ENCODE assay signal across 10 cellular contexts in genomic region chr7:143002856-143003255, GRCh38. TPM values are rescaled to one million over a fixed set of nuclear protein-coding genes. Genes with fewer than 3 reads are reported as not detected.
A peak's percentile ranks its signal among the peaks of the same experiment; 100 is the strongest.
DNase-seq lines count a peak whose midpoint lies in the region; ATAC-seq and TF ChIP-seq lines count a peak whose summit lies in the region.
"Had no signal": no experiment of that assay in that cellular context is flagged by ENCODE, and none has a peak within 500 bp of the region (broad histone marks: within the 10 kb centered on the region; RNA-seq: fewer than 3 reads in every experiment).

No MANE protein-coding gene starts in this region.

- no peaks in the 10 kb centered on the region for H3K36me3 Mint-ChIP-seq in activated T-cell treated with anti-CD3 and anti-CD28 coated beads, Interleukin-2, amount 50 U/mL, for 24 hours (ENCODE audit: low read depth)
- no peaks in the 10 kb centered on the region for H3K36me3 Mint-ChIP-seq in activated CD8-positive, alpha-beta T cell treated with anti-CD3 and anti-CD28 coated beads for 36 hours (ENCODE audit: low read depth)

- H3K4me1 ChIP-seq in left lung (peaks cover 0 to 9% of the 10 kb centered on the region in 2 donors), suprapubic skin (peaks cover 12% of the 10 kb centered on the region), ascending aorta (no peaks in the 10 kb centered on the region)

- TF ChIP-seq CTCF in activated CD8-positive, alpha-beta T cell treated with anti-CD3 and anti-CD28 coated beads for 36 hours (IDR thresholded peaks at IDR 0.05), result no peak
- TF ChIP-seq CTCF in left lung (IDR thresholded peaks at IDR 0.05), result no peak
- no peak for TF ChIP-seq CTCF in suprapubic skin (IDR thresholded peaks at IDR 0.05)
- TF ChIP-seq CTCF in ascending aorta (IDR thresholded peaks at IDR 0.05), result no peak

- peaks cover 2% of the 10 kb centered on the region for H3K27me3 Mint-ChIP-seq in activated T-cell treated with anti-CD3 and anti-CD28 coated beads, Interleukin-2, amount 50 U/mL, for 24 hours
- H3K27me3 Mint-ChIP-seq in activated CD8-positive, alpha-beta T cell treated with anti-CD3 and anti-CD28 coated beads for 36 hours, result peaks cover 1% of the 10 kb centered on the region

- no peaks in the 10 kb centered on the region for H3K9me3 ChIP-seq in left lung
- H3K9me3 ChIP-seq in suprapubic skin, result no peaks in the 10 kb centered on the region
- H3K9me3 ChIP-seq in ascending aorta, result no peaks in the 10 kb centered on the region

- CTCF ChIA-PET in activated CD8-positive, alpha-beta T cell treated with anti-CD3 and anti-CD28 coated beads for 36 hours (lab: Charles Lee), result interaction anchor here (0.6 to 15.9 kb wide), 47 partner anchors 9 to 1027 kb away, joined by 3 to 380 read pairs (median 5); partner anchors contain the start of genes EPHB6 and TAS2R40

- TF ChIP-seq POLR2A in suprapubic skin (IDR thresholded peaks at IDR 0.05), result no peak

- H3K27ac Mint-ChIP-seq in activated T-cell treated with anti-CD3 and anti-CD28 coated beads, Interleukin-2, amount 50 U/mL, for 24 hours, result no peak overlapping the region
- H3K27ac Mint-ChIP-seq in activated CD8-positive, alpha-beta T cell treated with anti-CD3 and anti-CD28 coated beads for 36 hours, result no peak overlapping the region

- H3K27me3 ChIP-seq in left lung (no peaks in the 10 kb centered on the region), suprapubic skin (no peaks in the 10 kb centered on the region), ascending aorta (no peaks in the 10 kb centered on the region)

- DNase-seq in activated T-cell treated with anti-CD3 and anti-CD28 coated beads, Interleukin-2, amount 50 U/mL, for 24 hours, result no peak
- no peak for DNase-seq in activated T-cell treated with anti-CD3 and anti-CD28 coated beads, Interleukin-2, amount 50 U/mL, for 1 hour
- DNase-seq in activated CD8-positive, alpha-beta T cell treated with anti-CD3 and anti-CD28 coated beads for 36 hours, result no peak
- DNase-seq in left lung, result peak in 1 of 2 donors; percentile 40
- DNase-seq in suprapubic skin (ENCODE audit: low spot score in 2 of 2), result no peak
- DNase-seq in ascending aorta (ENCODE audit: low spot score in 2 of 2), result no peak
- DNase-seq: stimulated activated CD8-positive, alpha-beta memory T cell treated with anti-CD3 and anti-CD28 coated beads, Interleukin-4, amount 100 ng/mL, for 48 hours had no signal

- H3K27ac ChIP-seq in left lung (no peak overlapping the region), suprapubic skin (no peak overlapping the region), ascending aorta (no peak overlapping the region)

- no peaks in the 10 kb centered on the region for H3K9me3 Mint-ChIP-seq in activated T-cell treated with anti-CD3 and anti-CD28 coated beads, Interleukin-2, amount 50 U/mL, for 24 hours
- H3K9me3 Mint-ChIP-seq in activated CD8-positive, alpha-beta T cell treated with anti-CD3 and anti-CD28 coated beads for 36 hours, result no peaks in the 10 kb centered on the region

- POLR2A ChIA-PET in activated CD8-positive, alpha-beta T cell treated with anti-CD3 and anti-CD28 coated beads for 36 hours (lab: Charles Lee), result interaction anchor here (0.9 kb wide), 1 partner anchor 148 kb away, joined by 3 read pairs; the partner anchor contains the start of gene EPHB6

- intact Hi-C loops in activated CD8-positive, alpha-beta T cell treated with anti-CD3 and anti-CD28 coated beads for 36 hours (cut with micrococcal nuclease), result loop anchor here (2.0 kb wide), 1 partner anchor 122 kb away; no protein-coding TSS in a partner anchor
- intact Hi-C loops in left lung (cut with DNase I) (loop anchor here (10.0 kb wide), 2 partner anchors 138 to 212 kb away; no protein-coding TSS in a partner anchor), ascending aorta (cut with DNase I) (no loop called here)

- WGBS in suprapubic skin, result 72% methylated on average over 6 of the region's 6 CpGs

- H3K36me3 ChIP-seq in left lung, result no peaks in the 10 kb centered on the region
- H3K36me3 ChIP-seq in suprapubic skin, result no peaks in the 10 kb centered on the region
- H3K36me3 ChIP-seq in ascending aorta, result no peaks in the 10 kb centered on the region

- peak overlapping the region; percentile 72 for H3K4me3 Mint-ChIP-seq in activated T-cell treated with anti-CD3 and anti-CD28 coated beads, Interleukin-2, amount 50 U/mL, for 24 hours
- peak overlapping the region; percentile 57 for H3K4me3 Mint-ChIP-seq in activated CD8-positive, alpha-beta T cell treated with anti-CD3 and anti-CD28 coated beads for 36 hours

- TF ChIP-seq EP300 in suprapubic skin (IDR thresholded peaks at IDR 0.05), result no peak

- peaks cover 8% of the 10 kb centered on the region for H3K4me1 Mint-ChIP-seq in activated T-cell treated with anti-CD3 and anti-CD28 coated beads, Interleukin-2, amount 50 U/mL, for 24 hours (ENCODE audit: low read depth)
- peaks cover 7% of the 10 kb centered on the region for H3K4me1 Mint-ChIP-seq in activated CD8-positive, alpha-beta T cell treated with anti-CD3 and anti-CD28 coated beads for 36 hours (ENCODE audit: low read depth)

- H3K4me3 ChIP-seq in left lung (no peak overlapping the region), suprapubic skin (peak overlapping the region; percentile 27), ascending aorta (peak overlapping the region in 1 of 2 donors; percentile 45)

- no peak for ATAC-seq in activated CD8-positive, alpha-beta T cell treated with anti-CD3 and anti-CD28 coated beads for 36 hours
- ATAC-seq in left lung (peak; percentile 84), GM19452 (IDR thresholded peaks at IDR 0.05; ENCODE audit: unreplicated experiment) (no peak), HG03469 (IDR thresholded peaks at IDR 0.05; ENCODE audit: unreplicated experiment) (no peak)

RNA-seq across cellular contexts. Expression of gene OR9A2, which starts 24.1 kb away (rescaled TPM):
- total RNA-seq in activated CD8-positive, alpha-beta T cell treated with anti-CD3 and anti-CD28 coated beads for 36 hours, result not detected
- not detected for total RNA-seq in left lung
- total RNA-seq in suprapubic skin, result under 1 TPM in 1 of 4 donors, not detected in 3; 0.64 TPM
- not detected for total RNA-seq in ascending aorta
- total RNA-seq: dermis microvascular lymphatic vessel endothelial cell had no signal

RNA-seq across cellular contexts. Expression of gene KEL, which starts 40.7 kb away (rescaled TPM):
- total RNA-seq in activated CD8-positive, alpha-beta T cell treated with anti-CD3 and anti-CD28 coated beads for 36 hours, result under 1 TPM; 0.45 to 0.49 TPM
- total RNA-seq in left lung (under 1 TPM; 0.58 to 0.96 TPM), suprapubic skin (under 1 TPM in 1 of 4 donors, not detected in 3; 0.32 TPM), ascending aorta (not detected)

RNA-seq across cellular contexts. Expression of gene OR6V1, which starts 49.3 kb away (rescaled TPM):
- total RNA-seq in activated CD8-positive, alpha-beta T cell treated with anti-CD3 and anti-CD28 coated beads for 36 hours, result not detected
- total RNA-seq in left lung (not detected), suprapubic skin (not detected), ascending aorta (not detected)
- total RNA-seq: dermis microvascular lymphatic vessel endothelial cell had no signal
